In the genomic region with DNA sequence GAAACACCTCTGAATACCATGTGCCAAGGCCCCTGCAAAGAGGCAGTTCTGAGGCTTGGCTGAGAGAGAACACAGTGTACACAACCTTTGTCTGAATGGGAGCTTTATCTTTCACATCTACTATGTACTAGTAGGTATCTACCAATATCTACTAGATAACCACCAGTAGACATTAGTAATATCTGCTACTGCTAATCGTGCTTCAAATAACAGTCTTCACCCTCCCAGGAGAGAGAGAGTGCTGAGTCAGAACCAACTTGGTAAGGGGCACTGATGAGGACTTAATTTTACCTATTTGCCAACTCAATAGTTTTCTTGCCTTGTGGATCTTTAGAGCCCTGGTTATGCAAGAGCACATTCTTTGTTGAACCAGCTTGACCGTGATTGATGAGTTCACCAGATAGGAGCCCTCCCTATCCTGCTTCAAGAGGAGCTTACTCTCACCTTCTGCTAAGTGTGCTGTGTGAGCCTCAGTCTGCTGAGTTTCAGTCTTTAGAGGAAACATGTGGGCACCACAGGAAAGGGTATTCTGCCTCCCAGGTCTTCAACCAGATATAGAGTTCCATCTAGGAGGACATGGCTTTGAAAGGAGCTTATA, we compare ENCODE assay signal across 26 cellular contexts.
"Had no signal": no experiment of that assay in that cellular context is flagged by ENCODE, and none has a peak within 500 bp of the region (broad histone marks: within the 10 kb centered on the region; RNA-seq: fewer than 3 reads in every experiment).

No MANE protein-coding gene starts in this region.

- H3K27ac Mint-ChIP-seq: activated CD4-positive, alpha-beta T cell treated with anti-CD3 and anti-CD28 coated beads for 36 hours; activated naive CD8-positive, alpha-beta T cell; brain; nephron; stimulated activated memory B cell treated with anti-CD40 and anti-IgM and Interleukin-4, amounts not matched to agents 10 μg/mL and 1 μg/mL and 100 μg/mL, for 72 hours had no signal

- H3K27ac ChIP-seq: cardiac muscle cell, colonic mucosa, left ventricle myocardium inferior, ovary, prostate gland, sigmoid colon, stomach, thyroid gland, upper lobe of left lung, vagina had no signal

- H3K9me3 Mint-ChIP-seq: brain, nephron had no signal

- H3K36me3 Mint-ChIP-seq: activated naive CD8-positive, alpha-beta T cell; stimulated activated memory B cell treated with anti-CD40 and anti-IgM and Interleukin-4, amounts not matched to agents 10 μg/mL and 1 μg/mL and 100 μg/mL, for 72 hours had no signal

- H3K4me3 ChIP-seq: cardiac muscle cell, colonic mucosa, left ventricle myocardium inferior, mucosa of descending colon, ovary, prostate gland, sigmoid colon, stomach, thyroid gland, upper lobe of left lung, vagina had no signal

- H3K27me3 ChIP-seq: colonic mucosa, ovary, sigmoid colon, stomach, thyroid gland, upper lobe of left lung, vagina had no signal

- H3K4me3 Mint-ChIP-seq: activated CD4-positive, alpha-beta T cell treated with anti-CD3 and anti-CD28 coated beads for 36 hours; activated naive CD8-positive, alpha-beta T cell; brain; nephron; stimulated activated memory B cell treated with anti-CD40 and anti-IgM and Interleukin-4, amounts not matched to agents 10 μg/mL and 1 μg/mL and 100 μg/mL, for 72 hours had no signal

- H3K4me1 Mint-ChIP-seq: activated CD4-positive, alpha-beta T cell treated with anti-CD3 and anti-CD28 coated beads for 36 hours; brain; nephron; stimulated activated memory B cell treated with anti-CD40 and anti-IgM and Interleukin-4, amounts not matched to agents 10 μg/mL and 1 μg/mL and 100 μg/mL, for 72 hours had no signal

- ATAC-seq: activated CD4-positive, alpha-beta T cell treated with anti-CD3 and anti-CD28 coated beads for 36 hours; mucosa of descending colon; stimulated activated memory B cell treated with anti-CD40 and anti-IgM and Interleukin-4, amounts not matched to agents 10 μg/mL and 1 μg/mL and 100 μg/mL, for 72 hours had no signal

- H3K9me3 ChIP-seq: colonic mucosa, left ventricle myocardium inferior, ovary, prostate gland, sigmoid colon, stomach, thyroid gland, upper lobe of left lung, vagina had no signal

- H3K36me3 ChIP-seq: cardiac muscle cell, colonic mucosa, left ventricle myocardium inferior, ovary, prostate gland, sigmoid colon, stomach, thyroid gland, upper lobe of left lung, vagina had no signal

- H3K4me1 ChIP-seq: colonic mucosa, prostate gland, sigmoid colon, stomach, thyroid gland, upper lobe of left lung, vagina had no signal

- DNase-seq: activated CD4-positive, alpha-beta T cell treated with anti-CD3 and anti-CD28 coated beads for 36 hours; activated CD4-positive, alpha-beta T cell treated with anti-CD3 and anti-CD28 coated beads, Interleukin-2, amount 50 U/mL, for 4 hours; activated CD4-positive, CD25-positive, alpha-beta regulatory T cell; activated effector memory CD4-positive, alpha-beta T cell treated with Interleukin-2 at 50 U/mL for 16 hours; activated naive CD4-positive, alpha-beta T cell treated with Interleukin-2 at 50 U/mL for 16 hours; aorta; cerebellar nuclear complex; colonic mucosa; effector CD8-positive, alpha-beta T cell; kidney glomerular epithelial cell; left ventricle myocardium inferior; mucosa of descending colon; ovary; sigmoid colon; small intestine; stimulated activated CD4-positive, alpha-beta T cell treated with anti-CD3 and anti-CD28 coated beads, Interleukin-4, amount 100 ng/mL, for 24 hours; stomach; thyroid gland; upper lobe of left lung had no signal
